In the genomic region with DNA sequence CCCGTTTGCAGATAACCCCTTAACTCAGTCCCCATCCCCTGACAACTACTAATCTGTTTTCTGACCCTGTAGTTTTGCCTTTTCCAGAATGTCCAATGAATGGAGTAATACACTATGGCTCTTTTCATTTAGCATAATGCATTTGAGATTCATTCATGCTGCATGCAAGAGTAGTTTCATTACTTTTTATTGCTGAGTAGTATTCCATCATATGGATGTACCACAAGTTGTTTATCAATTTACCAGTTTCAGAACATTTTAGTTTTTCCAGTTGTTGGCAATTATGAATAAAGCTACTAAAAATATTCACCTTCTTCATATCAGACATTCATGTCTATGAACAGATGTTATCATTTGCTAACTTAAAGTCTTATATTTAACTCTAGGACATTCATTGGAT, we compare ENCODE assay signal across 35 cellular contexts.
"Had no signal": no experiment of that assay in that cellular context is flagged by ENCODE, and none has a peak within 500 bp of the region (broad histone marks: within the 10 kb centered on the region; RNA-seq: fewer than 3 reads in every experiment).

No MANE protein-coding gene starts in this region.

- H3K4me3 Mint-ChIP-seq: activated B cell treated with CpG ODN at 0.5 μM for 24 hours; activated CD4-positive, alpha-beta memory T cell treated with anti-CD3 and anti-CD28 coated beads for 36 hours; activated CD4-positive, alpha-beta T cell treated with anti-CD3 and anti-CD28 coated beads, Interleukin-2, amount 10 ng/mL, durations not matched to agents 24 days and 14 days; activated CD8-positive, alpha-beta T cell treated with anti-CD3 and anti-CD28 coated beads for 36 hours; activated naive CD4-positive, alpha-beta T cell treated with anti-CD3 and anti-CD28 coated beads for 36 hours; activated naive CD8-positive, alpha-beta T cell treated with anti-CD3 and anti-CD28 coated beads for 36 hours; activated T-cell treated with anti-CD3 and anti-CD28 coated beads, Interleukin-2, amount 50 U/mL, for 4 hours; activated T-cell treated with anti-CD3 and anti-CD28 coated beads, Interleukin-2, amount 50 U/mL, for 72 hours; activated T-helper 1 cell treated with anti-CD3 and anti-CD28 coated beads, Interleukin-12 subunit alpha, Interleukin-12 subunit beta, Interleukin-2, Interleukin-4 antibody, amounts not matched to agents 30 ng/mL and 10 ng/mL and 1 ng/mL, durations not matched to agents 14 hours and 24 hours and 36 hours; activated T-helper 17 cell treated with anti-CD3 and anti-CD28 coated beads, Interleukin-2, amount 50 U/mL, for 72 hours; T-helper 1 cell treated with Interleukin-12 subunit alpha and Interleukin-12 subunit beta and Interleukin-4 antibody, amounts not matched to agents 30 μg/mL and 1 μg/mL, for 36 hours; T-helper 2 cell treated with Interferon-gamma antibody and Interleukin-4, amounts not matched to agents 5 μg/mL and 100 μg/mL, for 36 hours had no signal

- H3K27ac Mint-ChIP-seq: activated B cell treated with CpG ODN at 0.5 μM for 24 hours; activated CD4-positive, alpha-beta memory T cell treated with anti-CD3 and anti-CD28 coated beads for 36 hours; activated CD4-positive, alpha-beta T cell treated with anti-CD3 and anti-CD28 coated beads, Interleukin-2, amount 10 ng/mL, durations not matched to agents 24 days and 14 days; activated CD8-positive, alpha-beta T cell treated with anti-CD3 and anti-CD28 coated beads for 36 hours; activated naive CD4-positive, alpha-beta T cell treated with anti-CD3 and anti-CD28 coated beads for 36 hours; activated naive CD4-positive, alpha-beta T cell treated with anti-CD3 and anti-CD28 coated beads, Interleukin-2, amount 50 U/mL, for 72 hours; activated naive CD8-positive, alpha-beta T cell treated with anti-CD3 and anti-CD28 coated beads for 36 hours; activated T-cell treated with anti-CD3 and anti-CD28 coated beads, Interleukin-2, amount 50 U/mL, for 72 hours; activated T-helper 1 cell treated with anti-CD3 and anti-CD28 coated beads, Interleukin-12 subunit alpha, Interleukin-12 subunit beta, Interleukin-2, Interleukin-4 antibody, amounts not matched to agents 30 ng/mL and 10 ng/mL and 1 ng/mL, durations not matched to agents 14 hours and 24 hours and 36 hours; activated T-helper 17 cell treated with anti-CD3 and anti-CD28 coated beads, Interleukin-2, amount 50 U/mL, for 72 hours; T-helper 1 cell treated with Interleukin-12 subunit alpha and Interleukin-12 subunit beta and Interleukin-4 antibody, amounts not matched to agents 30 μg/mL and 1 μg/mL, for 36 hours; T-helper 2 cell treated with Interferon-gamma antibody and Interleukin-4, amounts not matched to agents 5 μg/mL and 100 μg/mL, for 36 hours had no signal

- H3K27me3 Mint-ChIP-seq: activated B cell treated with CpG ODN at 0.5 μM for 24 hours; activated CD4-positive, alpha-beta memory T cell treated with anti-CD3 and anti-CD28 coated beads for 36 hours; activated CD4-positive, alpha-beta T cell treated with anti-CD3 and anti-CD28 coated beads, Interleukin-2, amount 10 ng/mL, durations not matched to agents 24 days and 14 days; activated CD8-positive, alpha-beta T cell treated with anti-CD3 and anti-CD28 coated beads for 36 hours; activated naive CD8-positive, alpha-beta T cell treated with anti-CD3 and anti-CD28 coated beads for 36 hours; activated T-helper 17 cell treated with anti-CD3 and anti-CD28 coated beads, Interleukin-2, amount 50 U/mL, for 72 hours had no signal

- H3K27me3 ChIP-seq: adrenal gland, body of pancreas, brain microvascular endothelial cell, breast epithelium had no signal

- H3K9me3 ChIP-seq: adrenal gland, body of pancreas had no signal

- DNase-seq: activated B cell treated with CpG ODN at 0.5 μM for 24 hours; activated CD4-positive, alpha-beta memory T cell treated with anti-CD3 and anti-CD28 coated beads for 36 hours; activated CD4-positive, alpha-beta T cell treated with anti-CD3 and anti-CD28 coated beads for 4 hours; activated CD4-positive, alpha-beta T cell treated with anti-CD3 and anti-CD28 coated beads, Interleukin-2, amount 10 ng/mL, durations not matched to agents 24 days and 14 days; activated CD4-positive, alpha-beta T cell treated with anti-CD3 and anti-CD28 coated beads, Interleukin-2, amount 50 U/mL, for 1 hour; activated CD4-positive, alpha-beta T cell treated with anti-CD3 and anti-CD28 coated beads, Interleukin-2, amount 50 U/mL, for 4 hours; activated CD4-positive, CD25-positive, alpha-beta regulatory T cell treated with anti-CD3 and anti-CD28 coated beads, Interleukin-2, amount 50 U/mL, for 72 hours; activated CD8-positive, alpha-beta memory T cell treated with anti-CD3 and anti-CD28 coated beads, Interleukin-2, amount 50 U/mL, for 4 hours; activated CD8-positive, alpha-beta T cell treated with anti-CD3 and anti-CD28 coated beads for 36 hours; activated effector memory CD4-positive, alpha-beta T cell treated with anti-CD3 and anti-CD28 coated beads, Interleukin-2, amount 50 U/mL, for 16 hours; activated gamma-delta T cell treated with Interleukin-2 at 50 U/mL for 16 hours; activated naive CD4-positive, alpha-beta T cell; activated naive CD4-positive, alpha-beta T cell treated with anti-CD3 and anti-CD28 coated beads for 36 hours; activated naive CD4-positive, alpha-beta T cell treated with anti-CD3 and anti-CD28 coated beads, Interleukin-2, amount 50 U/mL, for 16 hours; activated naive CD8-positive, alpha-beta T cell treated with anti-CD3 and anti-CD28 coated beads for 36 hours; activated T-cell treated with anti-CD3 and anti-CD28 coated beads for 4 hours; activated T-cell treated with anti-CD3 and anti-CD28 coated beads, Interleukin-2, amount 50 U/mL, for 1 hour; activated T-cell treated with anti-CD3 and anti-CD28 coated beads, Interleukin-2, amount 50 U/mL, for 4 hours; activated T-cell treated with anti-CD3 and anti-CD28 coated beads, Interleukin-2, amount 50 U/mL, for 72 hours; adrenal gland; amniotic stem cell; aorta; body of pancreas; brain microvascular endothelial cell; central memory CD4-positive, alpha-beta T cell; T-helper 2 cell; T-helper 9 cell had no signal

- H3K27ac ChIP-seq: adrenal gland, body of pancreas, brain microvascular endothelial cell, breast epithelium, VCaP had no signal

- H3K4me1 ChIP-seq: adrenal gland, body of pancreas, breast epithelium had no signal

- H3K36me3 ChIP-seq: breast epithelium had no signal

- H3K4me3 ChIP-seq: adrenal gland, body of pancreas, breast epithelium had no signal

- H3K4me1 Mint-ChIP-seq: activated B cell treated with CpG ODN at 0.5 μM for 24 hours; activated CD4-positive, alpha-beta T cell treated with anti-CD3 and anti-CD28 coated beads, Interleukin-2, amount 10 ng/mL, durations not matched to agents 24 days and 14 days; activated naive CD8-positive, alpha-beta T cell treated with anti-CD3 and anti-CD28 coated beads for 36 hours; activated T-helper 17 cell treated with anti-CD3 and anti-CD28 coated beads, Interleukin-2, amount 50 U/mL, for 72 hours had no signal

- FAIRE-seq: TTC549 had no signal

- ATAC-seq: activated CD8-positive, alpha-beta T cell treated with anti-CD3 and anti-CD28 coated beads for 36 hours; activated naive CD4-positive, alpha-beta T cell treated with anti-CD3 and anti-CD28 coated beads, Interleukin-2, amount 50 U/mL, for 72 hours; activated T-cell treated with anti-CD3 and anti-CD28 coated beads, Interleukin-2, amount 50 U/mL, for 4 hours; activated T-cell treated with anti-CD3 and anti-CD28 coated beads, Interleukin-2, amount 50 U/mL, for 72 hours; activated T-helper 17 cell treated with anti-CD3 and anti-CD28 coated beads, Interleukin-2, amount 50 U/mL, for 72 hours; body of pancreas had no signal
